Comparison of ENCODE assay signal across 16 cellular contexts in genomic region chr1:198904356-198904755, GRCh38.
DNase-seq lines count a peak whose midpoint lies in the region; ATAC-seq, FAIRE-seq and TF ChIP-seq lines count a peak whose summit lies in the region.
"Had no signal": no experiment of that assay in that cellular context is flagged by ENCODE, and none has a peak within 500 bp of the region (broad histone marks: within the 10 kb centered on the region; RNA-seq: fewer than 3 reads in every experiment).

No MANE protein-coding gene starts in this region.

- H3K79me2 ChIP-seq in ACC112 (ENCODE audit: control insufficient read depth, insufficient read depth, low read length, unreplicated experiment) = peaks cover 58% of the 10 kb centered on the region

- no peak overlapping the region for H2AFZ ChIP-seq in ACC112 (ENCODE audit: low read length, unreplicated experiment)

- FAIRE-seq in bronchial epithelial cell (lab: Jason Lieb, UNC) = no peak
- FAIRE-seq: HepG2 had no signal

- TF ChIP-seq CTCF in bronchial epithelial cell (IDR thresholded peaks at IDR 0.05; ENCODE audit: insufficient read depth, low read length, severe bottlenecking) = no peak

- no peak overlapping the region for H3K27ac ChIP-seq in ACC112 (ENCODE audit: low read depth, low read length)
- H3K27ac ChIP-seq: prostate gland had no signal

- H3K36me3 ChIP-seq in ACC112 (ENCODE audit: insufficient read depth, low read length) = peaks cover 15% of the 10 kb centered on the region; the same call in 1 of the 2 replicates
- peaks cover 6% of the 10 kb centered on the region for H3K36me3 ChIP-seq in bronchial epithelial cell (ENCODE audit: control insufficient read depth, insufficient read depth, low read length)
- H3K36me3 ChIP-seq: prostate gland had no signal

- ATAC-seq in HG03439 (IDR thresholded peaks at IDR 0.05; ENCODE audit: unreplicated experiment) = no peak
- no peak for ATAC-seq in HG03342 (IDR thresholded peaks at IDR 0.05; ENCODE audit: unreplicated experiment)
- ATAC-seq: effector memory CD8-positive, alpha-beta T cell; HepG2 had no signal

- H3K27me3 ChIP-seq in ACC112 (ENCODE audit: insufficient read depth, low read length) (no peaks in the 10 kb centered on the region), bronchial epithelial cell (ENCODE audit: control insufficient read depth, insufficient read depth, low read length) (no peaks in the 10 kb centered on the region)

- peak overlapping the region; percentile 18 for H3K4me3 ChIP-seq in ACC112 (ENCODE audit: low read depth, low read length)
- no peak overlapping the region for H3K4me3 ChIP-seq in bronchial epithelial cell (ENCODE audit: low read depth, low read length)
- H3K4me3 ChIP-seq: prostate gland had no signal

- H3K4me1 ChIP-seq in ACC112 (ENCODE audit: control insufficient read depth, insufficient read depth, low read length, unreplicated experiment) = peaks cover 23% of the 10 kb centered on the region
- H3K4me1 ChIP-seq: prostate gland had no signal

- DNase-seq in HT-29 (ENCODE audit: low spot score) (peak; percentile 32), bronchial epithelial cell (ENCODE audit: low read depth) (peak; percentile 50), iris pigment epithelial cell (ENCODE audit: low read depth) (peak; percentile 74), HK-2 (ENCODE audit: unreplicated experiment) (no peak), NCI-H2196 treated with DMSO at 0.1 percent for 48 hours (lab: John Stamatoyannopoulos, UW; ENCODE audit: unreplicated experiment) (no peak)
- DNase-seq: activated CD4-positive, alpha-beta T cell treated with anti-CD3 and anti-CD28 coated beads for 1 hour; activated T-cell treated with anti-CD3 and anti-CD28 coated beads, Interleukin-2, amount 50 U/mL, for 1 hour; effector memory CD8-positive, alpha-beta T cell; NCI-H1930; stimulated activated CD4-positive, alpha-beta T cell treated with anti-CD3 and anti-CD28 coated beads, Interleukin-4, amount 100 ng/mL, for 4 hours; stimulated activated naive CD4-positive, alpha-beta T cell had no signal

Comparison
In these comparisons a context has a peak if more than half of its experiments do, and no peak if none do; other contexts are left out.
1. DNase-seq: peak in HT-29 (single experiment), bronchial epithelial cell (single experiment) and iris pigment epithelial cell (single experiment); none in HK-2 (single experiment) and NCI-H2196 treated with DMSO at 0.1 percent for 48 hours (single experiment).